Comparison of ENCODE assay signal across 23 cellular contexts in the genomic region with DNA sequence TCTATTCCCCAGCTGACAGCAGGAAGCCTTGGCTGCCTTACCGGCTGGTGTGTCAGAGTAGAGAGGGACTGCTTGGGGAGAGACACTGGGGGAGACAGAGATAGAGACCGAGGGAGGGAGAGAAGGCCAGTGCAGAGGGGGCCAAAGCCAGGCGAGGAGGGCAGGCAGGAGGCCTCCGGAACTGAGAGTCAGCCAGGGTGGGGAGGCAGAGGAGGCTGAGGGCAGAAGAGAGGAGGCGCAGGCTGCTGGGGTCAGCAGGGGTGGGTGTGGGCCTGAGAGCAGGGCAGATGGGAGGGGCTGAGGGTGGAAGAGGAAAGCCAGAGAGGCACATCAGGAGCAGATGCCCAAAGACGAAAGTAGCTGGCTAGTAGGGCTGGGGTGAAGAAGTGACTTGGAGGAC. TPM values are rescaled to one million over a fixed set of nuclear protein-coding genes. Genes with fewer than 3 reads are reported as not detected.
A peak's percentile ranks its signal among the peaks of the same experiment; 100 is the strongest.
DNase-seq lines count a peak whose midpoint lies in the region; ATAC-seq and TF ChIP-seq lines count a peak whose summit lies in the region.
"Had no signal": no experiment of that assay in that cellular context is flagged by ENCODE, and none has a peak within 500 bp of the region (broad histone marks: within the 10 kb centered on the region; RNA-seq: fewer than 3 reads in every experiment).

No MANE protein-coding gene starts in this region.

- DNase-seq in NCI-H82 (lab: John Stamatoyannopoulos, UW), result peak; percentile 14
- no peak for DNase-seq in NCI-H82 treated with DMSO at 0.1 percent for 48 hours (lab: John Stamatoyannopoulos, UW; ENCODE audit: unreplicated experiment)
- DNase-seq in H7, result peak; percentile 54
- DNase-seq in Panc1 (ENCODE audit: low read depth, low spot score), result no peak
- DNase-seq in posterior vena cava (ENCODE audit: low spot score), result peak; percentile 46
- no peak for DNase-seq in OCI-M2 (lab: John Stamatoyannopoulos, UW; ENCODE audit: unreplicated experiment)
- DNase-seq: 8988T; CD4-positive, alpha-beta memory T cell; DMS153; DMS79; GDM1; HCEC 1CT; HFFc6 had no signal

- peaks cover 37% of the 10 kb centered on the region for H3K27me3 ChIP-seq in H7 (ENCODE audit: control insufficient read depth, insufficient read depth, low read length)
- H3K27me3 ChIP-seq in Panc1 (ENCODE audit: control insufficient read depth, insufficient read depth, low read length), result peaks cover 29% of the 10 kb centered on the region

- POLR2A ChIA-PET in Panc1 (lab: Charles Lee), result interaction anchor here (0.6 kb wide), 1 partner anchor 138 kb away, joined by 4 read pairs; no protein-coding TSS in a partner anchor

- ATAC-seq in Panc1 (peak; percentile 36; the same call in 1 of the 2 replicates), GM21529 (IDR thresholded peaks at IDR 0.05; ENCODE audit: unreplicated experiment) (no peak), HG02610 (IDR thresholded peaks at IDR 0.05; ENCODE audit: unreplicated experiment) (no peak)
- ATAC-seq: HepG2 had no signal

- no peaks in the 10 kb centered on the region for H3K9me3 ChIP-seq in Panc1 (ENCODE audit: control insufficient read depth, insufficient read depth, low read depth, low read length)
- H3K9me3 ChIP-seq: BLaER1 had no signal

- in situ Hi-C loops in Panc1 (cut with HindIII; ENCODE audit: low pct_unique_long_range_greater_than_20kb, low sequenced_read_pairs), result no loop called here

- H3K36me3 ChIP-seq in H7 (replicated peaks; ENCODE audit: control insufficient read depth, insufficient read depth, low read length) (no peaks in the 10 kb centered on the region), Panc1 (ENCODE audit: control insufficient read depth, insufficient read depth, low read length) (no peaks in the 10 kb centered on the region)
- H3K36me3 ChIP-seq: BLaER1 had no signal

- CTCF ChIA-PET in Panc1 (lab: Charles Lee), result no interaction called here

- H3K4me3 ChIP-seq in H7 (ENCODE audit: insufficient read depth, low read depth, low read length) (no peak overlapping the region), Panc1 (ENCODE audit: low read depth in 2 of 2, low read length in 2 of 2) (no peak overlapping the region)
- H3K4me3 ChIP-seq: BLaER1 had no signal

- intact Hi-C loops in Panc1 (cut with micrococcal nuclease; ENCODE audit: unreplicated experiment) (no loop called here), posterior vena cava (cut with DNase I) (no loop called here)

- H3K4me1 ChIP-seq in Panc1 (ENCODE audit: control insufficient read depth, insufficient read depth, low read length), result no peaks in the 10 kb centered on the region

- no peak for TF ChIP-seq CTCF in Panc1 (IDR thresholded peaks at IDR 0.05)

- BruUV-seq in Panc1 (replicated peaks; lab: Mats Ljungman, UMichigan), result no TSS peak

- H3K27ac ChIP-seq in Panc1 (ENCODE audit: low read length), result no peak overlapping the region
- H3K27ac ChIP-seq: BLaER1 had no signal

RNA-seq across cellular contexts. Expression of a gene that starts 57.2 kb away (rescaled TPM):
- total RNA-seq in H7 (2014; rRNA removed; shearing (Covaris generic)), result 0.10 TPM in 1 of 2 replicates, not detected in the other
- total RNA-seq in Panc1 (2021; ENCODE audit: unreplicated experiment) (72.3 TPM), posterior vena cava (not detected)
- polyA plus RNA-seq in Panc1 (2012; ENCODE audit: insufficient read length), result 71.5 TPM
- total RNA-seq: A673; CD4-positive, alpha-beta memory T cell; Daoy; H4; HepG2; HFFc6 had no signal
- polyA plus RNA-seq: AG04450; CD14-positive monocyte; CD4-positive, alpha-beta memory T cell; HepG2; IgD-negative memory B cell had no signal

Comparison
In these comparisons a context has a peak if more than half of its experiments do, and no peak if none do; other contexts are left out.
1. DNase-seq: peak in NCI-H82 (single experiment), H7 (single experiment) and posterior vena cava (single experiment); none in NCI-H82 treated with DMSO at 0.1 percent for 48 hours (single experiment), Panc1 (single experiment) and OCI-M2 (single experiment).
2. RNA of a gene that starts 57.2 kb away (total RNA-seq): 72.3 TPM in Panc1 (single experiment); 0.10 TPM in H7 and not detected in posterior vena cava; every median in the first group is over 10 times any median in the second.